ENCODE assay signal across 8 cellular contexts in the genomic region with DNA sequence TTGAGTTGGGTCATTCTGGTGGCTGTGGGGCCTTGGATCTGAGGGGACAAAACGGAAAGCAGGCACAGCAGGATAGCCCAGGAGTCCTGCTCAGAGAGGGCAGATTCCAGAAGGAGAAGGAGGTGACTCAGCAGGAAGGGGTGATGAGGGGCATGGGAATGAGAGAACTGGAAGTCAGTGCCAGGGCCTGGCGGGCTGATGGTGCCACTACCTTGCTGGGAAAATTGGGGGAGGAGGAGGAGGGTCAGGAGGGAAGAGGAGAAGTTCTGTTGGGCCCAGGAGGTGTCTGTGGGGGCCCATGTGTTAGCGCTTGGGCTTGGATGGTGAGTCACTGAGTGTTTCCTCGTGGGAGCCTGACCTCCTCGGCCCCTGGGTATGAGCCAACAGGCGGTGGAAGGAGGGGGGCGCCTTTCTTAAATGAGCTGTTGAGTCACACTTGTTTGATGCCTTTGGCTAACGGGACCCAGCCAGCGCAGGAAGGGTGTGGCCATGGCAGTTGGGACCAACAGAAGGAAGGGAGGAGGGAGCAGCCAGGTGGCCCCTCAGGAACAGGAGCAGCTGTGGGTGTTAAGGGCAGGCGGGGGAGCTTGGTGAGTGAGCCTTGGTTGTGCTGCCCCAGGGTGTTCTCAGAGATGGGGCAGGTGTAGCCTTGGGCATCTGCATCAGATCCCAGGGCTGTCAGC.
DNase-seq lines count a peak whose midpoint lies in the region; TF ChIP-seq lines count a peak whose summit lies in the region.

No MANE protein-coding gene starts in this region.

- no peak overlapping the region for H3K4me3 Mint-ChIP-seq in progenitor cell of endocrine pancreas (ENCODE audit: low read depth)

- peak overlapping the region; percentile 78 for H3K27ac Mint-ChIP-seq in progenitor cell of endocrine pancreas

- H3K4me1 ChIP-seq in HAP-1, result 0 out of 2 replicates have a peak, but pooled peaks cover 3% of the 10 kb centered on the region

- TF ChIP-seq CTCF in fibroblast of the aortic adventitia (IDR thresholded peaks at IDR 0.05; ENCODE audit: insufficient read depth, low read length) (peak; percentile 15), progenitor cell of endocrine pancreas (IDR thresholded peaks at IDR 0.05; ENCODE audit: unreplicated experiment) (no peak)

- no peaks in the 10 kb centered on the region for H3K36me3 ChIP-seq in HAP-1 (replicated peaks)

- H3K27me3 Mint-ChIP-seq in progenitor cell of endocrine pancreas, result no peaks in the 10 kb centered on the region

- DNase-seq in EH (ENCODE audit: low read depth), result peak; percentile 96
- DNase-seq in RKO (ENCODE audit: low spot score), result peak; percentile 92
- peak; percentile 94 for DNase-seq in fibroblast of the aortic adventitia (ENCODE audit: low read depth)
- DNase-seq in progenitor cell of endocrine pancreas (ENCODE audit: low spot score, unreplicated experiment), result no peak
- no peak for DNase-seq in DMS153 (lab: John Stamatoyannopoulos, UW)
- DNase-seq in HAP-1 (ENCODE audit: low spot score in 2 of 2), result no peak
- no peak for DNase-seq in activated CD4-positive, alpha-beta T cell treated with anti-CD3 and anti-CD28 coated beads for 48 hours
- DNase-seq in NCI-H2227 treated with DMSO at 0.1 percent for 48 hours (lab: John Stamatoyannopoulos, UW), result no peak

- H3K4me1 Mint-ChIP-seq in progenitor cell of endocrine pancreas (ENCODE audit: low read depth), result peaks cover 12% of the 10 kb centered on the region

- H3K9me3 ChIP-seq in HAP-1, result peaks cover 4% of the 10 kb centered on the region; the same call in 1 of the 2 replicates

- H3K4me3 ChIP-seq in fibroblast of the aortic adventitia (ENCODE audit: low read depth, low read length) (no peak overlapping the region), HAP-1 (no peak overlapping the region)

- H3K36me3 Mint-ChIP-seq in progenitor cell of endocrine pancreas (ENCODE audit: insufficient read depth), result peaks cover 22% of the 10 kb centered on the region

- H3K27me3 ChIP-seq in HAP-1 (ENCODE audit: low read depth), result no peaks in the 10 kb centered on the region

- in situ Hi-C loops in HAP-1 (cut with MboI; ENCODE audit: low sequenced_read_pairs), result loop anchor here (25.0 kb wide), 1 partner anchor 296 kb away; no protein-coding TSS in a partner anchor

- peaks cover 8% of the 10 kb centered on the region for H3K9me3 Mint-ChIP-seq in progenitor cell of endocrine pancreas (ENCODE audit: low read depth)

Comparison
In these comparisons a context has a peak if more than half of its experiments do, and no peak if none do; other contexts are left out.
1. DNase-seq: peak in EH (single experiment), RKO (single experiment) and fibroblast of the aortic adventitia (single experiment); none in progenitor cell of endocrine pancreas (single experiment), DMS153 (single experiment), HAP-1 (0 of 2), activated CD4-positive, alpha-beta T cell treated with anti-CD3 and anti-CD28 coated beads for 48 hours (single experiment) and NCI-H2227 treated with DMSO at 0.1 percent for 48 hours (single experiment).